22 cellular contexts compared by ENCODE assay signal in the genomic region with DNA sequence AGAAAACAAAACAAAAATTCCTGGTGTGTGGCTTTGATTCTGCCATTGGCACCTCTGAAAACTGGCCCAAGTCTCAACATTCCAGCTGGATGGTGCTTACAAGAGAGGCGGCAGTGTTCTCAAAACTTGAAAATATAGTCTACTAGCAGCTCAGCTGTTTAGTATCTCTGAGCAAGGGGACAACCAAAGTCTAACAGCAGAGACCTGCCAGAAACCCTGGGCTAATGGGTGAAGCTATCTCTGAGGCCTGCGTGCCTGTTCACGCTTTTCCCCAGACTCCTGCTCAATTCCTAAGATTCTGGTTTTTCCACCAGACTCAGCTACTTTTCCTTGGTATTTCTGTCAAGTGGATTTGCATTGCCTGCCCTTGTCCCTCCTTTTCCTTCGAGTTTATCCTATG.
"Had no signal": no experiment of that assay in that cellular context is flagged by ENCODE, and none has a peak within 500 bp of the region (broad histone marks: within the 10 kb centered on the region; RNA-seq: fewer than 3 reads in every experiment).

No MANE protein-coding gene starts in this region.

- DNase-seq: effector CD8-positive, alpha-beta T cell; effector memory CD8-positive, alpha-beta T cell; erythroblast; esophagus squamous epithelium; foreskin fibroblast; foreskin melanocyte; gastrocnemius medialis; glutamatergic neuron; hypothalamus; left cardiac atrium; left lung; left ventricle myocardium superior; lower lobe of right lung; mesenchymal stem cell; midbrain; mucosa of descending colon; naive B cell had no signal

- H3K4me3 Mint-ChIP-seq: effector memory CD8-positive, alpha-beta T cell; endodermal cell had no signal

- H3K4me3 ChIP-seq: coronary artery, esophagus squamous epithelium, gastrocnemius medialis, hepatocyte, left lung, lower lobe of right lung, mucosa of descending colon had no signal

- H3K27ac Mint-ChIP-seq: effector memory CD8-positive, alpha-beta T cell; endodermal cell had no signal

- H3K27ac ChIP-seq: coronary artery, epithelial cell of prostate, esophagus squamous epithelium, gastrocnemius medialis, hepatocyte, left lung, lower lobe of right lung had no signal

- H3K9me3 ChIP-seq: esophagus squamous epithelium, gastrocnemius medialis, left lung, lower lobe of right lung, mucosa of descending colon had no signal

- ATAC-seq: effector memory CD8-positive, alpha-beta T cell; esophagus mucosa; gastrocnemius medialis; left lung; left ventricle myocardium superior; lower lobe of right lung; mucosa of descending colon had no signal

- H3K27me3 ChIP-seq: esophagus squamous epithelium, gastrocnemius medialis, hepatocyte, left lung had no signal

- H3K9me3 Mint-ChIP-seq: effector memory CD8-positive, alpha-beta T cell; naive B cell had no signal

- H3K27me3 Mint-ChIP-seq: effector memory CD8-positive, alpha-beta T cell; naive B cell had no signal
